Comparison of ENCODE assay signal across 18 cellular contexts in genomic region chr9:92299116-92299515, GRCh38. TPM values are rescaled to one million over a fixed set of nuclear protein-coding genes. Genes with fewer than 3 reads are reported as not detected.
A peak's percentile ranks its signal among the peaks of the same experiment; 100 is the strongest.
DNase-seq lines count a peak whose midpoint lies in the region; ATAC-seq and TF ChIP-seq lines count a peak whose summit lies in the region.
"Had no signal": no experiment of that assay in that cellular context is flagged by ENCODE, and none has a peak within 500 bp of the region (broad histone marks: within the 10 kb centered on the region; RNA-seq: fewer than 3 reads in every experiment).

No MANE protein-coding gene starts in this region.

- peaks cover 17% of the 10 kb centered on the region for H3K4me1 Mint-ChIP-seq in CD8-positive, alpha-beta T cell (ENCODE audit: low read depth)
- peaks cover 14 to 28% of the 10 kb centered on the region in 2 donors for H3K4me1 Mint-ChIP-seq in immature natural killer cell

- H3K4me2 ChIP-seq in BLaER1 treated with 17β-estradiol and CSF1 and Interleukin-3, amounts not matched to agents 10 nM and 100 nM, result peak overlapping the region; percentile 44 to 92 (median 78)

- POLR2A ChIA-PET in CD8-positive, alpha-beta T cell (lab: Charles Lee), result no interaction called here

- peak overlapping the region; percentile 63 for H3K27ac Mint-ChIP-seq in CD8-positive, alpha-beta T cell
- H3K27ac Mint-ChIP-seq in immature natural killer cell, result peak overlapping the region in 4 of 6 donors; percentile 2 to 72 (median 11)

- peak overlapping the region in 8 of 11 experiments; percentile 27 to 67 (median 50); a peak in 13 of 22 replicates for H3K9ac ChIP-seq in BLaER1 treated with 17β-estradiol and CSF1 and Interleukin-3, amounts not matched to agents 10 nM and 100 nM

- no peaks in the 10 kb centered on the region for H3K9me3 ChIP-seq in BLaER1 treated with 17β-estradiol and CSF1 and Interleukin-3, amounts not matched to agents 10 nM and 100 nM (replicated peaks in 1 of 11)
- H3K9me3 ChIP-seq in CD8-positive, alpha-beta T cell (ENCODE audit: low read length), result no peaks in the 10 kb centered on the region
- H3K9me3 ChIP-seq in adrenal gland (replicated peaks in 1 of 3), result no peaks in the 10 kb centered on the region
- H3K9me3 ChIP-seq: HAP-1, prostate gland had no signal

- CTCF ChIA-PET in CD8-positive, alpha-beta T cell (lab: Charles Lee), result interaction anchor here (0.8 kb wide), 1 partner anchor 26 kb away, joined by 3 read pairs; the partner anchor contains the start of genes CENPP and NOL8

- intact Hi-C loops in CD8-positive, alpha-beta T cell (cut with DNase I, micrococcal nuclease), result loop anchor here (10.0 kb wide), 4 partner anchors 54 to 1276 kb away; partner anchors contain the start of genes FAM120A (in 1 of the 2), FAM120AOS (in 1 of the 2), PHF2 (in 1 of the 2) and ZNF484 (in 1 of the 2)
- intact Hi-C loops in cardiac septum (cut with DNase I) (no loop called here), adrenal gland (cut with DNase I) (no loop called here)

- TF ChIP-seq CTCF in CD8-positive, alpha-beta T cell (IDR thresholded peaks at IDR 0.05), result no peak
- no peak for TF ChIP-seq CTCF in adrenal gland (IDR thresholded peaks at IDR 0.05)

- H3K27ac ChIP-seq in BLaER1 treated with 17β-estradiol and CSF1 and Interleukin-3, amounts not matched to agents 10 nM and 100 nM, result peak overlapping the region in 10 of 11 experiments; percentile 16 to 83 (median 74); a peak in 19 of 22 replicates
- no peak overlapping the region for H3K27ac ChIP-seq in CD8-positive, alpha-beta T cell (ENCODE audit: low read depth, low read length)
- no peak overlapping the region for H3K27ac ChIP-seq in adrenal gland
- H3K27ac ChIP-seq: foreskin keratinocyte, prostate gland had no signal

- H3K9me3 Mint-ChIP-seq in CD8-positive, alpha-beta T cell, result no peaks in the 10 kb centered on the region
- H3K9me3 Mint-ChIP-seq in immature natural killer cell, result no peaks in the 10 kb centered on the region

- ATAC-seq in CD8-positive, alpha-beta T cell, result no peak
- no peak for ATAC-seq in HG03097 (IDR thresholded peaks at IDR 0.05; ENCODE audit: low FRiP score, unreplicated experiment)
- ATAC-seq: foreskin keratinocyte, HepG2 had no signal

- H3K4me3 Mint-ChIP-seq in CD8-positive, alpha-beta T cell, result no peak overlapping the region
- H3K4me3 Mint-ChIP-seq in immature natural killer cell, result no peak overlapping the region

- H3K27me3 Mint-ChIP-seq in CD8-positive, alpha-beta T cell (ENCODE audit: low read depth), result no peaks in the 10 kb centered on the region
- H3K27me3 Mint-ChIP-seq in immature natural killer cell (ENCODE audit: low read depth in 3 of 3), result peaks cover 0 to 3% (median 2%) of the 10 kb centered on the region in 3 donors

- H4K20me1 ChIP-seq in BLaER1 treated with 17β-estradiol and CSF1 and Interleukin-3, amounts not matched to agents 10 nM and 100 nM, result no peaks in the 10 kb centered on the region

- no peaks in the 10 kb centered on the region for H3K27me3 ChIP-seq in BLaER1 treated with 17β-estradiol and CSF1 and Interleukin-3, amounts not matched to agents 10 nM and 100 nM
- no peaks in the 10 kb centered on the region for H3K27me3 ChIP-seq in CD8-positive, alpha-beta T cell (ENCODE audit: insufficient read depth, low read length)
- H3K27me3 ChIP-seq in adrenal gland, result no peaks in the 10 kb centered on the region
- H3K27me3 ChIP-seq: foreskin keratinocyte had no signal

- TF ChIP-seq POLR2A in adrenal gland (IDR thresholded peaks at IDR 0.05), result no peak

- peaks cover 70 to 80% (median 75%) of the 10 kb centered on the region in 11 experiments for H3K36me3 ChIP-seq in BLaER1 treated with 17β-estradiol and CSF1 and Interleukin-3, amounts not matched to agents 10 nM and 100 nM
- peaks cover 40% of the 10 kb centered on the region for H3K36me3 ChIP-seq in CD8-positive, alpha-beta T cell (ENCODE audit: insufficient read depth, low read length)
- peaks cover 0 to 68% of the 10 kb centered on the region in 2 donors for H3K36me3 ChIP-seq in adrenal gland (replicated peaks in 1 of 2)
- H3K36me3 ChIP-seq: prostate gland had no signal

- no peak for DNase-seq in CD8-positive, alpha-beta T cell
- DNase-seq in Kasumi-1 (lab: John Stamatoyannopoulos, UW), result peak; percentile 40 to 52
- DNase-seq in immature natural killer cell, result no peak
- no peak for DNase-seq in cardiac septum (ENCODE audit: low spot score)
- DNase-seq in adrenal gland, result no peak
- DNase-seq: activated T-cell treated with anti-CD3 and anti-CD28 coated beads for 4 hours; anterior cingulate cortex; C1 segment of cervical spinal cord; EL; foreskin keratinocyte; NCI-H1105 treated with DMSO at 0.1 percent for 48 hours; NCI-H2171 treated with DMSO at 0.1 percent for 48 hours; stimulated activated CD4-positive, alpha-beta T cell treated with anti-CD3 and anti-CD28 coated beads, Interleukin-15, amount 100 ng/mL, for 24 hours had no signal

- H3K36me3 Mint-ChIP-seq in CD8-positive, alpha-beta T cell, result peaks cover 67% of the 10 kb centered on the region
- peaks cover 14 to 48% (median 14%) of the 10 kb centered on the region in 3 donors for H3K36me3 Mint-ChIP-seq in immature natural killer cell

- whole genome bisulfite sequencing in adrenal gland, 4 donors, result 55 to 77% (median 76%) methylated on average over 1 of the region's 1 CpG

- H3K4me1 ChIP-seq in BLaER1 treated with 17β-estradiol and CSF1 and Interleukin-3, amounts not matched to agents 10 nM and 100 nM, result peaks cover 34 to 74% (median 67%) of the 10 kb centered on the region in 10 experiments
- H3K4me1 ChIP-seq in CD8-positive, alpha-beta T cell (ENCODE audit: insufficient read depth, low read length), result peaks cover 8% of the 10 kb centered on the region
- peaks cover 4 to 10% of the 10 kb centered on the region in 2 donors for H3K4me1 ChIP-seq in adrenal gland (replicated peaks in 1 of 2)

- H3K4me3 ChIP-seq in BLaER1 treated with 17β-estradiol and CSF1 and Interleukin-3, amounts not matched to agents 10 nM and 100 nM, result peak overlapping the region in 7 of 10 experiments; percentile 3 to 49 (median 29); a peak in 9 of 20 replicates
- no peak overlapping the region for H3K4me3 ChIP-seq in CD8-positive, alpha-beta T cell (ENCODE audit: low read depth, low read length)
- H3K4me3 ChIP-seq in adrenal gland, result no peak overlapping the region
- H3K4me3 ChIP-seq: HAP-1, prostate gland had no signal

RNA-seq across cellular contexts. Expression of gene IARS1, which starts 5.6 kb away (rescaled TPM):
- 10 to 100 TPM; 64.2 to 66.2 TPM for total RNA-seq in CD8-positive, alpha-beta T cell
- polyA plus RNA-seq in immature natural killer cell, result 10 to 100 TPM; 34.3 to 69.5 (median 52.9) TPM
- 69.5 TPM for total RNA-seq in cardiac septum
- total RNA-seq in adrenal gland, result 100 to 1,000 TPM in 2 of 8 donors, 10 to 100 TPM in 6; 55.5 to 122 (median 80.1) TPM
- 100 to 1,000 TPM in 1 of 3 donors, 10 to 100 TPM in 2; 16.8 to 152 (median 19.2) TPM for polyA plus RNA-seq in adrenal gland

RNA-seq across cellular contexts. Expression of gene NOL8, which starts 26.0 kb away (rescaled TPM):
- total RNA-seq in CD8-positive, alpha-beta T cell, result 10 to 100 TPM; 63.2 to 69.0 TPM
- polyA plus RNA-seq in immature natural killer cell (10 to 100 TPM in 2 of 3 donors, 1 to 10 TPM in 1; 7.7 to 26.3 (median 10.5) TPM), adrenal gland (10 to 100 TPM; 33.7 to 55.3 (median 48.7) TPM)
- total RNA-seq in cardiac septum (15.6 TPM), adrenal gland (10 to 100 TPM; 13.3 to 38.7 (median 30.6) TPM)

RNA-seq across cellular contexts. Expression of gene CENPP, which starts 26.6 kb away (rescaled TPM):
- total RNA-seq in CD8-positive, alpha-beta T cell, result 1 to 10 TPM; 2.8 to 4.6 TPM
- polyA plus RNA-seq in immature natural killer cell, result 1 to 10 TPM; 4.5 to 9.7 (median 4.7) TPM
- 3.5 TPM for total RNA-seq in cardiac septum
- total RNA-seq in adrenal gland, result 1 to 10 TPM; 1.1 to 7.2 (median 3.1) TPM
- 1 to 10 TPM; 1.8 to 9.4 (median 2.2) TPM for polyA plus RNA-seq in adrenal gland

Comparison
In these comparisons a context has a peak if more than half of its experiments do, and no peak if none do; other contexts are left out.
1. H3K27ac ChIP-seq: peak in BLaER1 treated with 17β-estradiol and CSF1 and Interleukin-3, amounts not matched to agents 10 nM and 100 nM (10 of 11); none in CD8-positive, alpha-beta T cell (single experiment) and adrenal gland (0 of 5).
2. H3K4me3 ChIP-seq: peak in BLaER1 treated with 17β-estradiol and CSF1 and Interleukin-3, amounts not matched to agents 10 nM and 100 nM (7 of 10); none in CD8-positive, alpha-beta T cell (single experiment) and adrenal gland (0 of 4).
3. DNase-seq: peak in Kasumi-1 (2 of 2); none in CD8-positive, alpha-beta T cell (0 of 7), immature natural killer cell (0 of 3), cardiac septum (single experiment) and adrenal gland (0 of 7).
4. intact Hi-C loops: an anchor here in CD8-positive, alpha-beta T cell (10.0 kb wide); none called in cardiac septum and adrenal gland.